Comparison of ENCODE assay signal across 8 cellular contexts in the genomic region with DNA sequence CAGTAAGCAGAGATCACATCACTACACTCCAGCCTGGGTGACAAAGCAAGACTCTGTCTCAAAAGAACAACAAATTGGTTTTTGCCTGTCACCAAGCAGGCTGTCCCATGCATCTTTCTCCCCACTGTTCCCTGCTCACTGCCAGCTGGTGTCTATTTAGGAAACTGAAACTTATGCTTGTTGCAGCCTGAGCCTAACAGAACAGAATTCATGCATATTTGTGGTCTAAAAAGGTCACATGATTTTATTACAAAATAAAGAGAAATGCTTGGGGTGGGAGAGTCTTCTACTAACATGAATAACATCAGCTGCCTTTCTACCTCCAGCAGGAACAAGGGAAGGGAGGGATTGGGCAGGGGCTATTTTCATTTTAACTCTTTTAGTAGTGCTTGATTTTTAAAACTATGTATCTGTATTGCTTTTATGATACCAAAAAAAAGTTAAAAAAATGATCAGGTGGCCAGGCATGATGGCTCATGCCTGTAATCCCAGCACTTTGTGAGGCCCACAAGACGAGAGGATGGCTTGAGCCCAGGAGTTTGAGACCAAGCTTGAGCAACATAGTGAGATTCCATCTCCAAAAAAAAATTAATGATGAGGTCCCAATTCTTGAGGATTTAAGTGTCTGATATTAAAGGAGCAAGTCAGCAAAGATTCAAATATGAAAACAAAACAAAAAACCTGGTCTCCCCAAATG. TPM values are rescaled to one million over a fixed set of nuclear protein-coding genes. Genes with fewer than 3 reads are reported as not detected.
DNase-seq lines count a peak whose midpoint lies in the region; ATAC-seq and TF ChIP-seq lines count a peak whose summit lies in the region.

No MANE protein-coding gene starts in this region.

- ATAC-seq in Panc1 = no peak

- intact Hi-C loops in Panc1 (cut with micrococcal nuclease; ENCODE audit: unreplicated experiment) (no loop called here), dorsolateral prefrontal cortex (cut with DNase I) (no loop called here)

- H3K36me3 ChIP-seq in Panc1 (ENCODE audit: control insufficient read depth, insufficient read depth, low read length) = no peaks in the 10 kb centered on the region; the same call in 1 of the 2 replicates
- peaks cover 13% of the 10 kb centered on the region for H3K36me3 ChIP-seq in mucosa of stomach (ENCODE audit: control insufficient read depth, insufficient read depth, low read length)

- H3K9ac ChIP-seq in mucosa of stomach (ENCODE audit: low read length) = peak overlapping the region; percentile 94

- in situ Hi-C loops in Panc1 (cut with HindIII; ENCODE audit: low pct_unique_long_range_greater_than_20kb, low sequenced_read_pairs) = no loop called here

- peak overlapping the region; percentile 88 for H3K4me3 ChIP-seq in GM12875 (ENCODE audit: low read depth, low read length)
- H3K4me3 ChIP-seq in Panc1 (ENCODE audit: low read depth in 2 of 2, low read length in 2 of 2) = peak overlapping the region; percentile 87 to 95
- peak overlapping the region; percentile 62 to 99 (median 86) for H3K4me3 ChIP-seq in dorsolateral prefrontal cortex
- peak overlapping the region; percentile 81 for H3K4me3 ChIP-seq in mucosa of stomach (ENCODE audit: low read length)

- no peak for DNase-seq in Panc1 (ENCODE audit: low read depth, low spot score)
- DNase-seq in dorsolateral prefrontal cortex = peak in 8 of 10 donors; percentile 32 to 77 (median 50)
- no peak for DNase-seq in NCI-H524 (lab: John Stamatoyannopoulos, UW)
- no peak for DNase-seq in NCI-H1930 (lab: John Stamatoyannopoulos, UW)
- DNase-seq in NCI-H345 treated with DMSO at 0.1 percent for 48 hours (lab: John Stamatoyannopoulos, UW; ENCODE audit: unreplicated experiment) = no peak
- DNase-seq in NCI-H82 treated with DMSO at 0.1 percent for 48 hours (lab: John Stamatoyannopoulos, UW; ENCODE audit: unreplicated experiment) = no peak

- peak overlapping the region; percentile 96 for H3K27ac ChIP-seq in Panc1 (ENCODE audit: low read length)
- peak overlapping the region in 58 of 59 donors; percentile 48 to 99 (median 91) for H3K27ac ChIP-seq in dorsolateral prefrontal cortex

- H3K4me1 ChIP-seq in Panc1 (ENCODE audit: control insufficient read depth, insufficient read depth, low read length) = peaks cover 8% of the 10 kb centered on the region
- peaks cover 12% of the 10 kb centered on the region for H3K4me1 ChIP-seq in mucosa of stomach (ENCODE audit: control insufficient read depth, insufficient read depth, low read length)

- no peaks in the 10 kb centered on the region for H3K27me3 ChIP-seq in Panc1 (ENCODE audit: control insufficient read depth, insufficient read depth, low read length)
- no peaks in the 10 kb centered on the region for H3K27me3 ChIP-seq in dorsolateral prefrontal cortex
- no peaks in the 10 kb centered on the region for H3K27me3 ChIP-seq in mucosa of stomach (ENCODE audit: control insufficient read depth, insufficient read depth, low read length)

- no peaks in the 10 kb centered on the region for H3K9me3 ChIP-seq in Panc1 (ENCODE audit: control insufficient read depth, insufficient read depth, low read depth, low read length)
- H3K9me3 ChIP-seq in mucosa of stomach (ENCODE audit: control insufficient read depth, low read length) = no peaks in the 10 kb centered on the region

- POLR2A ChIA-PET in Panc1 (lab: Charles Lee) = interaction anchor here (0.5 to 0.6 kb wide), 2 partner anchors 7 to 250 kb away, joined by 3 read pairs; no protein-coding TSS in a partner anchor

- CTCF ChIA-PET in Panc1 (lab: Charles Lee) = no interaction called here

- TF ChIP-seq CTCF in GM12875 (IDR thresholded peaks at IDR 0.05; ENCODE audit: borderline replicate concordance, insufficient read depth, low read depth, low read length) (no peak), Panc1 (IDR thresholded peaks at IDR 0.05) (no peak), dorsolateral prefrontal cortex (IDR thresholded peaks at IDR 0.05 in 54 of 56, conservative IDR thresholded peaks at IDR 0.05 in 2 of 56; ENCODE audit: low read depth in 1 of 56, partially characterized antibody in 56 of 56) (peak in 2 of 56 donors; percentile 11 to 24)

- no TSS peak for BruUV-seq in Panc1 (replicated peaks; lab: Mats Ljungman, UMichigan)

RNA-seq across cellular contexts. Expression of a gene that starts 0.9 kb away (rescaled TPM):
- total RNA-seq in Panc1 (2021; ENCODE audit: unreplicated experiment) (50.4 TPM), dorsolateral prefrontal cortex (100 to 1,000 TPM in 119 of 120 experiments, 10 to 100 TPM in 1; 94.6 to 278 (median 154) TPM)
- polyA plus RNA-seq in Panc1 (2012; ENCODE audit: insufficient read length) = 26.5 TPM

RNA-seq across cellular contexts. Expression of a gene that starts 3.7 kb away (rescaled TPM):
- total RNA-seq in Panc1 (2021; ENCODE audit: unreplicated experiment) (0.10 TPM), dorsolateral prefrontal cortex (not detected)
- not detected for polyA plus RNA-seq in Panc1 (2012; ENCODE audit: insufficient read length)

RNA-seq across cellular contexts. Expression of a gene that starts 20.3 kb away (rescaled TPM):
- 0.41 TPM for total RNA-seq in Panc1 (2021; ENCODE audit: unreplicated experiment)
- polyA plus RNA-seq in Panc1 (2012; ENCODE audit: insufficient read length) = 0.79 TPM
- total RNA-seq in dorsolateral prefrontal cortex = 1 to 10 TPM in 2 of 120 experiments, under 1 TPM in 6, not detected in 112; 0.48 to 1.6 (median 0.78) TPM

RNA-seq across cellular contexts. Expression of a gene that starts 25.2 kb away (rescaled TPM):
- 71.9 TPM for total RNA-seq in Panc1 (2021; ENCODE audit: unreplicated experiment)
- polyA plus RNA-seq in Panc1 (2012; ENCODE audit: insufficient read length) = 39.0 TPM
- 100 to 1,000 TPM in 76 of 120 experiments, 10 to 100 TPM in 44; 59.4 to 269 (median 110) TPM for total RNA-seq in dorsolateral prefrontal cortex

RNA-seq across cellular contexts. Expression of a gene that starts 43.2 kb away (rescaled TPM):
- total RNA-seq in Panc1 (2021; ENCODE audit: unreplicated experiment) (115 TPM), dorsolateral prefrontal cortex (100 to 1,000 TPM in 34 of 120 experiments, 10 to 100 TPM in 86; 65.8 to 125 (median 92.3) TPM)
- 112 TPM for polyA plus RNA-seq in Panc1 (2012; ENCODE audit: insufficient read length)

Comparison
In these comparisons a context has a peak if more than half of its experiments do, and no peak if none do; other contexts are left out.
1. DNase-seq: peak in dorsolateral prefrontal cortex (8 of 10); none in Panc1 (single experiment), NCI-H524 (0 of 2), NCI-H1930 (0 of 2), NCI-H345 treated with DMSO at 0.1 percent for 48 hours (single experiment) and NCI-H82 treated with DMSO at 0.1 percent for 48 hours (single experiment).
2. Peak in every context shown above with its lines, with median percentiles within 50 percentile points of each other: H3K4me3 ChIP-seq.